8 cellular contexts compared by ENCODE assay signal in the genomic region with DNA sequence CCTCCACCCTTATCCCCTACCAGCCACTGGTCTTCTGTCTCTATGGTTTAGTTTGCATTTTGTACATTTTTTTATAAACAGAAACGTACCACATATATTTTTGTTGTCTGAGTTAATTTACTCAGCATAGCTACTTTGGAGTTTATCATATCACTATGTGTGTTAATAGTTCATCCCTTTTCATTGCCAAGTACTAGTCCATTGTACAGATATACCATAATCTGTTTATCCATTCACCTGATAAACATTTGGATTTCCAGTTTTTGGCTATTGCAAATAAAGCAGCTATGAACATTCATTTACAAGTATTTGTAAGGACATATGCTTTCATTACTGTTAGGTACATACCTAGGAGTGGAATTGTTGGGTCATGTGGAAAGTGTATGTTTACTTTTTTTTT.
"Had no signal": no experiment of that assay in that cellular context is flagged by ENCODE, and none has a peak within 500 bp of the region (broad histone marks: within the 10 kb centered on the region; RNA-seq: fewer than 3 reads in every experiment).

No MANE protein-coding gene starts in this region.

- H3K36me3 ChIP-seq: HAP-1 had no signal

- H3K9ac ChIP-seq: GM23248 had no signal

- H3K9me3 ChIP-seq: HAP-1 had no signal

- DNase-seq: GM23248, GOT3, H7, IMR-90, KBM-7 had no signal

- H3K4me3 ChIP-seq: GM23248, HAP-1 had no signal

- H3K4me1 ChIP-seq: HAP-1 had no signal

- H3K27ac ChIP-seq: GM23248 had no signal

- H2AFZ ChIP-seq: GM23248 had no signal

- ATAC-seq: HCT116 had no signal

- FAIRE-seq: HTR-8/SVneo had no signal
